Comparison of ENCODE assay signal across 7 cellular contexts in the genomic region with DNA sequence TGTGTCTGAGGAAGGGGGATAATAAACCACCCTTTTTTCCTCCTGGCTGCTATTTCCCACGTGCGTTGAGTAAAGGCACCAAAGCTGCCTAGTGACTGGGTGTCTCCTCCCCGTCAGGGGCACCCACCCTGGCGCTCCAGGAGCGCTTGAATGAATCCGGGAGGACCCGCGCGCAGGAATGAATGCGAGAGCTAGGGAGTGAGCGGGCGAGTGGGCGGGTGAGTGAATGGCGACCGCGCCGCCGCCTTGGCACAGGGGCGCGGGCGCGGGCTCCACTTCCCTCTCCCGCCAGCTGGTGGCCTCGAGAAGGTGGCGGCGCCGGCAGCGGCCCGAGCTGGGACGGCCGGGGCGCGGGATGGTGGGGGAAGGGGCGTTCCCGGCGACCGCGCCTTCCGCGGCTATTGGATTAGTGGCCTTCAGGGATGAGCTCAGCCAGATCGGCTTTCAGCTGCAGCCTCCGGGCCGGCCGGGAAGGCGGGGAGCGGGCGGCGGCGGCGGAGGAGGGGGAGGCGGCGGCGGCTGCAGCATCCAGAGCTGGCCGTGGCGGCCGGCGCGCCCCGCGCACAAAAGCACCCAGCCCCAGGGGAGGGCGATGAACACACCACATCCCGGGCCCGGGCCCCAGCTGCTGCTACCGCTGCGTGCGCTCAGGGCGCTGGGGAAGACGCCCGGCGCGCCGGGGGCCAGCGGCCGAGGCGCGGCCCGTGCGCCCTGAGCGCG. TPM values are rescaled to one million over a fixed set of nuclear protein-coding genes. Genes with fewer than 3 reads are reported as not detected.
A peak's percentile ranks its signal among the peaks of the same experiment; 100 is the strongest.
DNase-seq lines count a peak whose midpoint lies in the region; ATAC-seq, FAIRE-seq and TF ChIP-seq lines count a peak whose summit lies in the region.

A gene (plus strand): TSS at position 435 of the 720 bp plus-strand sequence. CDS start 14,758 bp downstream, outside the sequence.

- H3K9me3 ChIP-seq in ES-I3 (ENCODE audit: control insufficient read depth, insufficient read depth, low read length) = no peaks in the 10 kb centered on the region
- H3K9me3 ChIP-seq in WERI-Rb-1 (ENCODE audit: severe bottlenecking) = no peaks in the 10 kb centered on the region

- peak within 1 kb of the TSS; percentile 90 for H3K9ac ChIP-seq in ES-I3 (ENCODE audit: low read depth, low read length)

- no peak for FAIRE-seq in frontal cortex (lab: Jason Lieb, UNC)

- H3K36me3 ChIP-seq in ES-I3 (ENCODE audit: insufficient read depth, low read length) (no peaks in the 10 kb centered on the region; the same call in 1 of the 2 replicates), WERI-Rb-1 (no peaks in the 10 kb centered on the region; the same call in 1 of the 2 replicates)

- H3K4me1 ChIP-seq in ES-I3 (ENCODE audit: insufficient read depth, low read length) = peaks cover under 1% of the 10 kb centered on the region; the same call in 1 of the 2 replicates

- no peaks in the 10 kb centered on the region for H3K27me3 ChIP-seq in WERI-Rb-1 (ENCODE audit: insufficient read depth, low read depth, severe bottlenecking)

- H3K27ac ChIP-seq in WERI-Rb-1 = peak within 1 kb of the TSS; percentile 89

- ATAC-seq in omental fat pad (ENCODE audit: low FRiP score) = peak; percentile 50
- no peak for ATAC-seq in GM18517 (IDR thresholded peaks at IDR 0.05; ENCODE audit: unreplicated experiment)

- TF ChIP-seq CTCF in WERI-Rb-1 (IDR thresholded peaks at IDR 0.05; ENCODE audit: low read depth, low read length) (peak; percentile 54), omental fat pad (IDR thresholded peaks at IDR 0.05) (no peak)

- peak within 1 kb of the TSS; percentile 92 for H3K4me3 ChIP-seq in WERI-Rb-1 (ENCODE audit: low read depth, low read length)

- DNase-seq in NCI-H1092 treated with DMSO at 0.1 percent for 48 hours (lab: John Stamatoyannopoulos, UW) (peak; percentile 50), WERI-Rb-1 (peak; percentile 94), frontal cortex (ENCODE audit: low spot score in 2 of 2) (peak; percentile 69 to 75), omental fat pad (ENCODE audit: low spot score) (no peak), SKM-1 treated with dmso at 0.1 percent for 144 hours (lab: John Stamatoyannopoulos, UW; ENCODE audit: unreplicated experiment) (no peak)

RNA-seq across cellular contexts. Expression of the gene that starts here (rescaled TPM):
- total RNA-seq in frontal cortex (4.1 TPM), omental fat pad (1 to 10 TPM in 1 of 4 donors, under 1 TPM in 3; 0.12 to 5.7 (median 0.58) TPM)

Comparison
In these comparisons a context has a peak if more than half of its experiments do, and no peak if none do; other contexts are left out.
1. DNase-seq: peak in NCI-H1092 treated with DMSO at 0.1 percent for 48 hours (single experiment), WERI-Rb-1 (single experiment) and frontal cortex (2 of 2); none in omental fat pad (single experiment) and SKM-1 treated with dmso at 0.1 percent for 144 hours (single experiment).